Comparison of ENCODE assay signal across 1 cellular context in genomic region chr1:39102537-39103320, GRCh38.
TF ChIP-seq lines count a peak whose summit lies in the region.

No MANE protein-coding gene starts in this region.

TF ChIP-seq in GM23338, 12 proteins besides CTCF, POLR2A, EP300 and RAD21 (continued from another document):
- no peak for TF ChIP-seq ZNF462 (CRISPR knock-in tag; IDR thresholded peaks at IDR 0.05)
TF ChIP-seq in GM23338: peak in this region for 0.
